In the genomic region with DNA sequence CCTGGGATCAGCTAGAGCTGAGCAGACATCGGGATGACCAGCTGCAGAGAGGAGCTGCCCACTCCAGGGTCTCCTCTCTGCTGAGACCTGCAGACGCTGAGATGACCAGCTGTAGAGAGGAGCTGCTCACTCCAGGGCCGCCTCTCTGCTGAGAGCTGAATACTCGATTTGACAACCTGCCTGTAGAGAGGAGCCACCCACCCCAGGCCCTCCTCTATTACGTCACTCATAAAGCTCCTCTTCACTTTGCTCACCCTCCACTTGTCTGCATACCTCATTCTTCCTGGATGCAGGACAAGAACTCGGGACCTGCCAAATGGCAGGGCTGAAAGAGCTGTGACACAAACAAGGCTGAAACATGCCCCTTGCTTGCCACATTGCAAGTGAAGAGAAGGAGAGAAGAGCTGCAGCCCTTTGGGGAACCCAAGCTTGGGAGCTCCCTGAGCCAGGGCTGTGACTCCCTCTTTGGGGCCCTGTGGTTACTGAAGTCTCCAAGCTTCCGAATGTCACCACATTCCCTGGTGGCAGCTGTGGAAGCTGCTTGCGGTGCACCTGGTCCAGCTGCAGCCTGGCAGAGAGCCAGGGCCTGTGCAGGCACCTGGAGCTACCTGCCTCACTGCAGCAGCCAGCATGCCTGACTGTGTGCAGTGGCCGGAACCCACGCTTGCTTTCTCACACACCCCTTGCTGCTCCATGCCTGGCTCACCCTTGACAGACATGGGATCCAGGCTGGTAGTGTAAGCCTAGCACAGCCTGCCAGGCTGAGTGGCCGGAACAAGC, we compare ENCODE assay signal across 17 cellular contexts. TPM values are rescaled to one million over a fixed set of nuclear protein-coding genes. Genes with fewer than 3 reads are reported as not detected.
A peak's percentile ranks its signal among the peaks of the same experiment; 100 is the strongest.
DNase-seq lines count a peak whose midpoint lies in the region; ATAC-seq and TF ChIP-seq lines count a peak whose summit lies in the region.
"Had no signal": no experiment of that assay in that cellular context is flagged by ENCODE, and none has a peak within 500 bp of the region (broad histone marks: within the 10 kb centered on the region; RNA-seq: fewer than 3 reads in every experiment).

No MANE protein-coding gene starts in this region.

- H3K4me1 ChIP-seq in right atrium auricular region = no peaks in the 10 kb centered on the region
- no peaks in the 10 kb centered on the region for H3K4me1 ChIP-seq in OCI-LY7 (ENCODE audit: insufficient read depth, low read length, poor library complexity, severe bottlenecking)
- H3K4me1 ChIP-seq in MM.1S (ENCODE audit: low read length) = no peaks in the 10 kb centered on the region

- no peaks in the 10 kb centered on the region for H3F3A ChIP-seq in MM.1S (ENCODE audit: insufficient read depth, low read length)

- H2AFZ ChIP-seq in OCI-LY7 (ENCODE audit: low read length) = no peak overlapping the region
- H2AFZ ChIP-seq in MM.1S (ENCODE audit: low read length) = no peak overlapping the region

- H3K27me3 ChIP-seq in right atrium auricular region (no peaks in the 10 kb centered on the region), MM.1S (replicated peaks; ENCODE audit: insufficient read depth, low read length) (no peaks in the 10 kb centered on the region)
- H3K27me3 ChIP-seq: brain microvascular endothelial cell had no signal

- POLR2A ChIA-PET in OCI-LY7 (lab: Charles Lee) = interaction anchor here (0.5 to 0.6 kb wide), 2 partner anchors 190 to 555 kb away, joined by 3 read pairs; no protein-coding TSS in a partner anchor
- POLR2A ChIA-PET in GM10248 (lab: Yijun Ruan, JAX) = no interaction called here

- H3K27ac ChIP-seq in right atrium auricular region (no peak overlapping the region), OCI-LY7 (ENCODE audit: low read depth, low read length, poor library complexity, severe bottlenecking) (no peak overlapping the region), MM.1S (ENCODE audit: low read length) (no peak overlapping the region)
- H3K27ac ChIP-seq: brain microvascular endothelial cell, HL-60 had no signal

- no peaks in the 10 kb centered on the region for H3K79me2 ChIP-seq in OCI-LY7 (ENCODE audit: insufficient read depth, low read depth, low read length)
- no peaks in the 10 kb centered on the region for H3K79me2 ChIP-seq in MM.1S (ENCODE audit: low read length)

- no TSS peak for BruUV-seq in OCI-LY7 (replicated peaks; lab: Mats Ljungman, UMichigan)

- DNase-seq in Right ventricle myocardium superior (no peak), right atrium auricular region (ENCODE audit: low spot score) (no peak), OCI-LY7 (ENCODE audit: low spot score) (peak; percentile 35), left ventricle myocardium superior (no peak), retina (no peak), GM10248 (ENCODE audit: extremely low spot score) (no peak), MM.1S (no peak), 8988T (no peak)
- DNase-seq: ACHN; activated CD4-positive, CD25-positive, alpha-beta regulatory T cell treated with anti-CD3 and anti-CD28 coated beads, Interleukin-2, amount 50 U/mL, for 72 hours; activated naive CD4-positive, alpha-beta T cell treated with anti-CD3 and anti-CD28 coated beads, Interleukin-2, amount 50 U/mL, for 16 hours; activated T-cell treated with anti-CD3 and anti-CD28 coated beads for 4 hours; brain microvascular endothelial cell; NCI-H446 treated with DMSO at 0.1 percent for 48 hours; T-helper 2 cell had no signal

- no peaks in the 10 kb centered on the region for H3K9me2 ChIP-seq in OCI-LY7 (ENCODE audit: insufficient read depth, low read length)
- H3K9me2 ChIP-seq in MM.1S (replicated peaks; ENCODE audit: insufficient read depth, low read length) = no peaks in the 10 kb centered on the region

- no peak overlapping the region for H3K9ac ChIP-seq in MM.1S (ENCODE audit: low read length)

- TF ChIP-seq CTCF in right atrium auricular region (IDR thresholded peaks at IDR 0.05) (no peak), OCI-LY7 (conservative IDR thresholded peaks at IDR 0.05; ENCODE audit: low read length) (no peak), GM10248 (IDR thresholded peaks at IDR 0.05; ENCODE audit: control extremely low read depth, extremely low read depth, low read depth, missing control alignments) (no peak), MM.1S (IDR thresholded peaks at IDR 0.05; ENCODE audit: low read length) (no peak)

- no peak overlapping the region for H3K4me2 ChIP-seq in OCI-LY7 (ENCODE audit: low read length)
- H3K4me2 ChIP-seq in MM.1S (ENCODE audit: low read depth, low read length) = no peak overlapping the region

- ATAC-seq in Right ventricle myocardium superior (ENCODE audit: poor library complexity) = peak; percentile 76
- peak; percentile 88 for ATAC-seq in left ventricle myocardium superior
- ATAC-seq: stimulated activated memory B cell treated with anti-CD40 and anti-IgM and Interleukin-4, amounts not matched to agents 10 μg/mL and 1 μg/mL and 100 μg/mL, for 72 hours had no signal

- no peak overlapping the region for H3K4me3 ChIP-seq in right atrium auricular region
- no peak overlapping the region for H3K4me3 ChIP-seq in OCI-LY7 (ENCODE audit: low read depth, low read length, poor library complexity, severe bottlenecking)
- no peak overlapping the region for H3K4me3 ChIP-seq in MM.1S (ENCODE audit: low read length)

- no peaks in the 10 kb centered on the region for H3K36me3 ChIP-seq in right atrium auricular region
- no peaks in the 10 kb centered on the region for H3K36me3 ChIP-seq in OCI-LY7 (ENCODE audit: insufficient read depth, low read length)
- no peaks in the 10 kb centered on the region for H3K36me3 ChIP-seq in MM.1S (replicated peaks; ENCODE audit: insufficient read depth, low read length)
- H3K36me3 ChIP-seq: brain microvascular endothelial cell had no signal

- CTCF ChIA-PET in OCI-LY7 (lab: Charles Lee; ENCODE audit: unreplicated experiment) (no interaction called here), GM10248 (lab: Yijun Ruan, JAX) (interaction anchor here (1.2 to 3.2 kb wide), 2 partner anchors 11 to 410 kb away, joined by 3 to 22 read pairs; no protein-coding TSS in a partner anchor)

- intact Hi-C loops in Right ventricle myocardium superior (cut with DNase I) (no loop called here), OCI-LY7 (cut with micrococcal nuclease; ENCODE audit: unreplicated experiment) (no loop called here), left ventricle myocardium superior (cut with micrococcal nuclease) (no loop called here)

- no peaks in the 10 kb centered on the region for H3K9me3 ChIP-seq in right atrium auricular region
- H3K9me3 ChIP-seq in OCI-LY7 (ENCODE audit: low read length) = no peaks in the 10 kb centered on the region
- H3K9me3 ChIP-seq in MM.1S (replicated peaks; ENCODE audit: insufficient read depth, low read length) = no peaks in the 10 kb centered on the region

- H4K20me1 ChIP-seq in OCI-LY7 (ENCODE audit: insufficient read depth, low read length) (no peaks in the 10 kb centered on the region), MM.1S (ENCODE audit: insufficient read depth, low read length) (no peaks in the 10 kb centered on the region)

RNA-seq across cellular contexts. Expression of gene CC2D1B, which starts 59.6 kb away (rescaled TPM):
- total RNA-seq in Right ventricle myocardium superior (11.7 TPM), right atrium auricular region (10 to 100 TPM; 11.0 to 20.6 TPM), OCI-LY7 (2022) (38.1 and 42.5 TPM in 2 replicates), left ventricle myocardium superior (13.0 TPM)
- total RNA-seq in OCI-LY7 (2014; rRNA removed; shearing (Covaris generic)) = 28.8 and 29.2 TPM in 2 replicates
